Comparison of ENCODE assay signal across 8 cellular contexts in genomic region chr10:80472234-80473095, GRCh38. TPM values are rescaled to one million over a fixed set of nuclear protein-coding genes. Genes with fewer than 3 reads are reported as not detected.
A peak's percentile ranks its signal among the peaks of the same experiment; 100 is the strongest.
DNase-seq lines count a peak whose midpoint lies in the region; ATAC-seq, FAIRE-seq and TF ChIP-seq lines count a peak whose summit lies in the region.

No MANE protein-coding gene starts in this region.

- BruUV-seq in K562 (replicated peaks; lab: Mats Ljungman, UMichigan): no TSS peak

- no peak overlapping the region for H3K4me2 ChIP-seq in K562 (ENCODE audit: insufficient read depth, low read length)

- POLR2A ChIA-PET in K562 (lab: Yijun Ruan, JAX): interaction anchor here (0.6 to 1.2 kb wide), 4 partner anchors 8 to 61 kb away, joined by 3 to 5 read pairs (median 4); no protein-coding TSS in a partner anchor

- 78% methylated on average over 9 of the region's 9 CpGs for WGBS in K562 (ENCODE audit: insufficient coverage, low coverage, missing lambda C conversion rate)

- H3K27me3 ChIP-seq in GM06990 (replicated peaks; ENCODE audit: control insufficient read depth, insufficient read depth, low read length): no peaks in the 10 kb centered on the region
- no peaks in the 10 kb centered on the region for H3K27me3 ChIP-seq in K562 (ENCODE audit: control insufficient read depth in 2 of 2, insufficient read depth in 2 of 2, low read length in 2 of 2)
- H3K27me3 ChIP-seq in H7 (ENCODE audit: control insufficient read depth, insufficient read depth, low read length): peaks cover 1% of the 10 kb centered on the region; the same call in 1 of the 2 replicates

- TF ChIP-seq POLR2A in K562 (conservative IDR thresholded peaks at IDR 0.05): no peak

- H3K27ac ChIP-seq in K562 (ENCODE audit: extremely low read depth, low read depth, low read length): no peak overlapping the region

- H3K36me3 ChIP-seq in GM06990 (ENCODE audit: control insufficient read depth, insufficient read depth, low read length) (peaks cover 2% of the 10 kb centered on the region; the same call in 1 of the 2 replicates), K562 (ENCODE audit: control insufficient read depth, insufficient read depth, low read length) (peaks cover 71% of the 10 kb centered on the region), H7 (replicated peaks; ENCODE audit: control insufficient read depth, insufficient read depth, low read length) (no peaks in the 10 kb centered on the region)

- no peaks in the 10 kb centered on the region for H3K9me3 ChIP-seq in K562 (replicated peaks; ENCODE audit: control insufficient read depth, insufficient read depth, low read depth, low read length)

- H3K9ac ChIP-seq in K562 (ENCODE audit: insufficient read depth in 1 of 2, low read depth in 2 of 2, low read length in 2 of 2): no peak overlapping the region; a peak in 1 of 4 replicates

- peak; percentile 67 for DNase-seq in GM06990 (ENCODE audit: extremely low read depth, insufficient read length)
- no peak for DNase-seq in K562 (ENCODE audit: extremely low read depth in 1 of 4, low spot score in 3 of 4)
- DNase-seq in non-pigmented ciliary epithelial cell (ENCODE audit: low read depth): peak; percentile 62
- no peak for DNase-seq in KG1 (lab: John Stamatoyannopoulos, UW)
- DNase-seq in H7: no peak
- DNase-seq in DMS 273 treated with DMSO at 0.1 percent for 48 hours (lab: John Stamatoyannopoulos, UW): no peak

- H3K9me1 ChIP-seq in K562 (ENCODE audit: control insufficient read depth, insufficient read depth, low read length): no peaks in the 10 kb centered on the region

- FAIRE-seq in K562 (lab: Jason Lieb, UNC): no peak

- H4K20me1 ChIP-seq in K562 (replicated peaks; ENCODE audit: control insufficient read depth, insufficient read depth, low read length): 0 out of 2 replicates have a peak, but pooled peaks cover 7% of the 10 kb centered on the region

- H3K4me1 ChIP-seq in K562 (replicated peaks in 1 of 2; ENCODE audit: control insufficient read depth in 2 of 2, insufficient read depth in 2 of 2, low read length in 2 of 2): peaks cover 18 to 26% of the 10 kb centered on the region in 2 experiments

- peaks cover 96% of the 10 kb centered on the region for H3K79me2 ChIP-seq in K562 (ENCODE audit: control insufficient read depth, insufficient read depth, low read length)

- TF ChIP-seq EP300 in K562 (IDR thresholded peaks at IDR 0.05; ENCODE audit: low read length): no peak

- CTCF ChIA-PET in K562 (lab: Yijun Ruan, JAX; ENCODE audit: low intra/inter-chr PET ratio): no interaction called here

- no peak for TF ChIP-seq CTCF in GM06990 (IDR thresholded peaks at IDR 0.05; ENCODE audit: insufficient read depth, low read length, poor library complexity, severe bottlenecking)
- 0 out of 6 replicates have a peak, but pooled peaks of 2 of the 3 experiments have one; percentile 4 to 14 for TF ChIP-seq CTCF in K562 (IDR thresholded peaks at IDR 0.05 in 2 of 3, conservative IDR thresholded peaks at IDR 0.05 in 1 of 3; ENCODE audit: insufficient read depth in 2 of 3, low read depth in 1 of 3, low read length in 3 of 3)

- H3K4me3 ChIP-seq in GM06990 (replicated peaks; ENCODE audit: low read depth, low read length): peak overlapping the region; percentile 29
- H3K4me3 ChIP-seq in K562: no peak overlapping the region
- H3K4me3 ChIP-seq in H7 (ENCODE audit: insufficient read depth, low read depth, low read length): no peak overlapping the region

- H2AFZ ChIP-seq in K562 (ENCODE audit: low read depth, low read length): no peak overlapping the region

- intact Hi-C loops in K562 (cut with micrococcal nuclease): no loop called here

- TF ChIP-seq RAD21 in K562 (CRISPR knock-in tag; conservative IDR thresholded peaks at IDR 0.05 in 1 of 2, IDR thresholded peaks at IDR 0.05 in 1 of 2): no peak

- in situ Hi-C loops in K562 (cut with MboI): no loop called here

- ATAC-seq in GM21360 (IDR thresholded peaks at IDR 0.05; ENCODE audit: unreplicated experiment) (peak; percentile 90), HG03521 (IDR thresholded peaks at IDR 0.05; ENCODE audit: unreplicated experiment) (peak; percentile 88), K562 (no peak)

TF ChIP-seq in K562, 482 proteins besides CTCF, POLR2A, EP300 and RAD21 (continues in another document):
- TF ChIP-seq CHD1 (IDR thresholded peaks at IDR 0.05; ENCODE audit: low read length) (no peak), IFI16 (CRISPR knock-in tag; IDR thresholded peaks at IDR 0.05) (no peak), FOXJ3 (CRISPR knock-in tag; IDR thresholded peaks at IDR 0.05) (no peak), RBM34 (IDR thresholded peaks at IDR 0.05; ENCODE audit: borderline replicate concordance, insufficient read depth, low read length) (no peak), MXI1 (IDR thresholded peaks at IDR 0.05; ENCODE audit: low read depth, low read length) (no peak), BRF1 (IDR thresholded peaks at IDR 0.05; ENCODE audit: borderline replicate concordance, extremely low read depth, insufficient read length) (no peak), MAFG (tag; conservative IDR thresholded peaks at IDR 0.05) (no peak), FOSL1 (tag; conservative IDR thresholded peaks at IDR 0.05) (peak; percentile 86), CBFA2T2 (conservative IDR thresholded peaks at IDR 0.05) (no peak), ZNF695 (CRISPR knock-in tag; IDR thresholded peaks at IDR 0.05) (no peak), GATAD2B (IDR thresholded peaks at IDR 0.05; ENCODE audit: borderline replicate concordance) (no peak), WHSC1 (IDR thresholded peaks at IDR 0.05; ENCODE audit: low read length) (no peak), REST (CRISPR knock-in tag; IDR thresholded peaks at IDR 0.05; ENCODE audit: low read depth) (no peak)
- TF ChIP-seq, protein P1, sequence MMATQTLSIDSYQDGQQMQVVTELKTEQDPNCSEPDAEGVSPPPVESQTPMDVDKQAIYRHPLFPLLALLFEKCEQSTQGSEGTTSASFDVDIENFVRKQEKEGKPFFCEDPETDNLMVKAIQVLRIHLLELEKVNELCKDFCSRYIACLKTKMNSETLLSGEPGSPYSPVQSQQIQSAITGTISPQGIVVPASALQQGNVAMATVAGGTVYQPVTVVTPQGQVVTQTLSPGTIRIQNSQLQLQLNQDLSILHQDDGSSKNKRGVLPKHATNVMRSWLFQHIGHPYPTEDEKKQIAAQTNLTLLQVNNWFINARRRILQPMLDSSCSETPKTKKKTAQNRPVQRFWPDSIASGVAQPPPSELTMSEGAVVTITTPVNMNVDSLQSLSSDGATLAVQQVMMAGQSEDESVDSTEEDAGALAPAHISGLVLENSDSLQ (IDR thresholded peaks at IDR 0.05): peak; percentile 37; the same call in 1 of the 2 replicates
- TF ChIP-seq, protein P2, sequence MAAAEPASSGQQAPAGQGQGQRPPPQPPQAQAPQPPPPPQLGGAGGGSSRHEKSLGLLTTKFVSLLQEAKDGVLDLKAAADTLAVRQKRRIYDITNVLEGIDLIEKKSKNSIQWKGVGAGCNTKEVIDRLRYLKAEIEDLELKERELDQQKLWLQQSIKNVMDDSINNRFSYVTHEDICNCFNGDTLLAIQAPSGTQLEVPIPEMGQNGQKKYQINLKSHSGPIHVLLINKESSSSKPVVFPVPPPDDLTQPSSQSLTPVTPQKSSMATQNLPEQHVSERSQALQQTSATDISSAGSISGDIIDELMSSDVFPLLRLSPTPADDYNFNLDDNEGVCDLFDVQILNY (CRISPR knock-in tag; IDR thresholded peaks at IDR 0.05): no peak

RNA-seq across cellular contexts. Expression of gene TSPAN14, which starts 18.4 kb away (rescaled TPM):
- total RNA-seq in K562 (2011; cell fraction: chromatin; rRNA removed; ENCODE audit: low replicate concordance): 67.3 and 149 TPM in 2 replicates
- total RNA-seq in K562 (2011; cell fraction: nucleolus; rRNA removed): 99.9 and 106 TPM in 2 replicates
- total RNA-seq in K562 (2011; cell fraction: nucleoplasm; rRNA removed): 117 and 138 TPM in 2 replicates
- total RNA-seq in K562 (2014; rRNA removed): 22.4 and 33.3 TPM in 2 replicates
- 19.0 and 23.3 TPM in 2 replicates for total RNA-seq in K562 (2014; rRNA removed; fragmentation: Illumina TruSeq; extraction: Trizol)
- total RNA-seq in K562 (2015; rRNA removed; fragmentation: Illumina TruSeq; extraction: Trizol): 22.5 and 24.4 TPM in 2 replicates
- 89.2 and 92.9 TPM in 2 replicates for total RNA-seq in K562 (2021)
- polyA plus RNA-seq in K562 (2011; rRNA removed): 42.9 and 65.1 TPM in 2 replicates
- polyA plus RNA-seq in K562 (2011; cell fraction: cytosol; rRNA removed): 52.8 and 88.0 TPM in 2 replicates
- 52.2 and 85.9 TPM in 2 replicates for polyA plus RNA-seq in K562 (2011; cell fraction: nucleus; rRNA removed)
- 44.4 and 57.4 TPM in 2 replicates for polyA plus RNA-seq in K562 (2012)
- 65.0 and 66.6 TPM in 2 replicates for polyA plus RNA-seq in K562 (2014; fragmentation: Illumina TruSeq; extraction: Trizol)
- 1 to 10 TPM; 5.8 to 6.6 TPM for polyA plus RNA-seq in K562 (2014; fragmentation: Nextera tagmentation; extraction: Ambion mirVana)
- 47.2 and 57.2 TPM in 2 replicates for polyA plus RNA-seq in K562 (2014; rRNA removed)
- 21.6 and 45.5 TPM in 2 replicates for polyA minus RNA-seq in K562 (2011; rRNA and poly(A)+ RNA removed)
- 28.6 and 45.2 TPM in 2 replicates for polyA minus RNA-seq in K562 (2011; cell fraction: cytosol; rRNA and poly(A)+ RNA removed)
- 20.1 and 21.1 TPM in 2 replicates for polyA minus RNA-seq in K562 (2011; cell fraction: nucleus; rRNA and poly(A)+ RNA removed)
- total RNA-seq in H7 (2014; rRNA removed; shearing (Covaris generic)): 36.3 and 37.6 TPM in 2 replicates

Comparison
In these comparisons a context has a peak if more than half of its experiments do, and no peak if none do; other contexts are left out.
1. DNase-seq: peak in GM06990 (single experiment) and non-pigmented ciliary epithelial cell (single experiment); none in K562 (0 of 4), KG1 (single experiment), H7 (single experiment) and DMS 273 treated with DMSO at 0.1 percent for 48 hours (single experiment).